Comparison of ENCODE assay signal across 14 cellular contexts in the genomic region with DNA sequence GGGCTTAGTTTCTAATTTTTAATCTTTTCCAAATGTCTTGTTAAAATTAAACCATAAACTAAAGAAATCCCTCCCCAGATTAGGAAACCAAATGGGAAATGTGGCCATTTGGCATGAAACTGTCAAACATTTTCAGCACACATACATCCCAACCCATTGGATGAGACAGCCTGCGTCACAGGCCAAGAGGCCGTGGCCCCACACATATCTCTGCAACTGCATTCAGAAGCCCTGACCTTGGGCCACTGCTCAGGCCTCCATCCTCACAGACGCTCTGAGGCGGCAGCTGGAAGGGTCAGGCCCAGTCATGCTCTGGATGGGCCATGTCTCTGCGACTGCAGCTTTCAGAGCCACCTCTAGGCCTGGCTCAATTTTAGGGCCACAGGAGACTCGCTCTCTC.
A peak's percentile ranks its signal among the peaks of the same experiment; 100 is the strongest.
DNase-seq lines count a peak whose midpoint lies in the region; ATAC-seq and TF ChIP-seq lines count a peak whose summit lies in the region.
"Had no signal": no experiment of that assay in that cellular context is flagged by ENCODE, and none has a peak within 500 bp of the region (broad histone marks: within the 10 kb centered on the region; RNA-seq: fewer than 3 reads in every experiment).

No MANE protein-coding gene starts in this region.

- TF ChIP-seq CTCF in WTC11 (IDR thresholded peaks at IDR 0.05) (no peak), heart right ventricle (IDR thresholded peaks at IDR 0.05) (no peak), osteoblast (IDR thresholded peaks at IDR 0.05; ENCODE audit: extremely low read depth, low read depth, low read length) (no peak), uterus (IDR thresholded peaks at IDR 0.05) (no peak), foreskin keratinocyte (conservative IDR thresholded peaks at IDR 0.05) (no peak)

- H3K27me3 Mint-ChIP-seq in WTC11 (ENCODE audit: low read depth), result no peaks in the 10 kb centered on the region

- no peak overlapping the region for H3K27ac Mint-ChIP-seq in WTC11

- H2AFZ ChIP-seq in osteoblast (ENCODE audit: low read length), result peak overlapping the region; percentile 10

- no peak for TF ChIP-seq POLR2A in uterus (IDR thresholded peaks at IDR 0.05)

- intact Hi-C loops in heart right ventricle (cut with DNase I) (loop anchor here in 2 of 10 donors (10.0 kb wide), 2 partner anchors 118 to 292 kb away; partner anchors contain the start of gene THBS1 (in 1 of the 2)), uterus (cut with DNase I; ENCODE audit: low total_unique reads) (no loop called here)

- H3K36me3 Mint-ChIP-seq in WTC11, result 0 out of 2 replicates have a peak, but pooled peaks cover 2% of the 10 kb centered on the region

- CTCF ChIA-PET in WTC11 (lab: Charles Lee), result interaction anchor here (1.2 to 1.6 kb wide), 2 partner anchors 290 to 294 kb away, joined by 3 to 5 read pairs; no protein-coding TSS in a partner anchor

- H3K36me3 ChIP-seq in heart right ventricle (no peaks in the 10 kb centered on the region), osteoblast (ENCODE audit: insufficient read depth, low read length) (no peaks in the 10 kb centered on the region), uterus (no peaks in the 10 kb centered on the region)

- H3K4me1 ChIP-seq in heart right ventricle (peaks cover 4 to 66% (median 40%) of the 10 kb centered on the region in 9 donors), osteoblast (ENCODE audit: insufficient read depth, low read length) (peaks cover 26% of the 10 kb centered on the region), uterus (peaks cover 0 to 2% of the 10 kb centered on the region in 2 donors), foreskin keratinocyte (no peaks in the 10 kb centered on the region)

- WGBS in heart right ventricle, 2 donors, result 77 to 78% methylated on average over 6 of the region's 6 CpGs

- H3K27ac ChIP-seq in heart right ventricle, result peak overlapping the region in 9 of 10 donors; percentile 33 to 86 (median 61)
- no peak overlapping the region for H3K27ac ChIP-seq in osteoblast (ENCODE audit: low read depth, low read length)
- peak overlapping the region; percentile 72 to 74 for H3K27ac ChIP-seq in uterus
- no peak overlapping the region for H3K27ac ChIP-seq in foreskin keratinocyte

- no peaks in the 10 kb centered on the region for H4K20me1 ChIP-seq in osteoblast (ENCODE audit: insufficient read depth, low read length)

- ATAC-seq in WTC11 (peak; percentile 39; the same call in 1 of the 2 replicates), heart right ventricle (peak; percentile 69 to 89 (median 80)), foreskin keratinocyte (no peak)

- POLR2A ChIA-PET in WTC11 (lab: Charles Lee), result no interaction called here

- no peaks in the 10 kb centered on the region for H3K4me1 Mint-ChIP-seq in WTC11

- no peaks in the 10 kb centered on the region for H3K79me2 ChIP-seq in osteoblast (ENCODE audit: insufficient read depth, low read length)

- H3K4me3 ChIP-seq in heart right ventricle, result no peak overlapping the region
- H3K4me3 ChIP-seq in osteoblast (ENCODE audit: insufficient read depth, low read length), result no peak overlapping the region
- no peak overlapping the region for H3K4me3 ChIP-seq in uterus

- H3K9me3 Mint-ChIP-seq in WTC11, result peaks cover 36% of the 10 kb centered on the region

- H3K27me3 ChIP-seq in heart right ventricle (no peaks in the 10 kb centered on the region), osteoblast (ENCODE audit: insufficient read depth, low read length) (no peaks in the 10 kb centered on the region), uterus (no peaks in the 10 kb centered on the region), foreskin keratinocyte (no peaks in the 10 kb centered on the region)

- peaks cover 0 to 6% (median 0%) of the 10 kb centered on the region in 11 donors for H3K9me3 ChIP-seq in heart right ventricle
- peaks cover 3% of the 10 kb centered on the region for H3K9me3 ChIP-seq in osteoblast (ENCODE audit: low read depth, low read length)
- H3K9me3 ChIP-seq in uterus, result no peaks in the 10 kb centered on the region

- DNase-seq in WTC11 (ENCODE audit: low spot score) (no peak), heart right ventricle (peak; percentile 76 to 77), osteoblast (ENCODE audit: insufficient read length, low spot score, missing footprints) (no peak), uterus (peak; percentile 84 to 86), NCI-H1048 (lab: John Stamatoyannopoulos, UW) (no peak), ureter (ENCODE audit: low spot score) (no peak), foreskin keratinocyte (no peak)
- DNase-seq: activated CD4-positive, alpha-beta T cell treated with anti-CD3 and anti-CD28 coated beads for 1 hour; NCI-H1092 treated with DMSO at 0.1 percent for 48 hours; OCI-M1; posterior cingulate gyrus; stimulated activated CD4-positive, alpha-beta T cell treated with anti-CD3 and anti-CD28 coated beads, Interleukin-4, amount 100 ng/mL, for 1 hour; stimulated activated naive CD4-positive, alpha-beta T cell; SW 1271 had no signal

- H3K4me3 Mint-ChIP-seq in WTC11, result no peak overlapping the region

- H3K4me2 ChIP-seq in osteoblast (ENCODE audit: insufficient read depth, low read length), result no peak overlapping the region

TF ChIP-seq in WTC11, 78 proteins besides CTCF, POLR2A, EP300 and RAD21:
- no peak for TF ChIP-seq ZNF281 (CRISPR knock-in tag; IDR thresholded peaks at IDR 0.05)
- TF ChIP-seq SMAD3 (CRISPR knock-in tag; IDR thresholded peaks at IDR 0.05; ENCODE audit: borderline replicate concordance), result no peak
- TF ChIP-seq FOXP4 (CRISPR knock-in tag; IDR thresholded peaks at IDR 0.05), result no peak
- TF ChIP-seq TCF7 (CRISPR knock-in tag; IDR thresholded peaks at IDR 0.05; ENCODE audit: low read depth), result no peak
- TF ChIP-seq FOXJ3 (CRISPR knock-in tag; IDR thresholded peaks at IDR 0.05; ENCODE audit: borderline replicate concordance), result no peak
- TF ChIP-seq NR2C2 (CRISPR knock-in tag; IDR thresholded peaks at IDR 0.05), result no peak
- no peak for TF ChIP-seq EMX1 (CRISPR knock-in tag; IDR thresholded peaks at IDR 0.05)
- TF ChIP-seq HMGXB4 (CRISPR knock-in tag; IDR thresholded peaks at IDR 0.05), result no peak

Comparison
In these comparisons a context has a peak if more than half of its experiments do, and no peak if none do; other contexts are left out.
1. DNase-seq: peak in heart right ventricle (2 of 2) and uterus (2 of 2); none in WTC11 (single experiment), osteoblast (single experiment), NCI-H1048 (single experiment), ureter (single experiment) and foreskin keratinocyte (0 of 2).
2. H3K27ac ChIP-seq: peak in heart right ventricle (9 of 10) and uterus (2 of 2); none in osteoblast (single experiment) and foreskin keratinocyte (single experiment).